8 cellular contexts compared by ENCODE assay signal in the genomic region with DNA sequence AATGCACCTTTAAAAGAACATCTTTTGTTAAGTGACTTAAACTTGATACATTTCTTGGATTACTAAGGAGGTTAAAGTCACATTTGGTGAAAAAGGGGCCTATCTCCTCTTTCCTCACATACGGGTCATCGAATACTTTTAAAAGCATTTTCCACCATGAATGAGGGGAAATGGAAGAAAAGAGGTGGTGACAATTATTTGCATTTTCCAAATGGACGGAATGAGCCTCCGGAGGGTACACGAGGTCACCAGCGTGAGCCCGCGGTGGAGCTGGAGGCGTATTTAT. TPM values are rescaled to one million over a fixed set of nuclear protein-coding genes. Genes with fewer than 3 reads are reported as not detected.
DNase-seq lines count a peak whose midpoint lies in the region; ATAC-seq, FAIRE-seq and TF ChIP-seq lines count a peak whose summit lies in the region.

No MANE protein-coding gene starts in this region.

- TF ChIP-seq CTCF in fibroblast of pulmonary artery (IDR thresholded peaks at IDR 0.05; ENCODE audit: low read length, missing control alignments), result no peak

- H3K9ac ChIP-seq in skeletal muscle satellite cell (ENCODE audit: low read depth, low read length), result peak overlapping the region; percentile 98

- ATAC-seq in HG03521 (IDR thresholded peaks at IDR 0.05; ENCODE audit: unreplicated experiment), result no peak
- ATAC-seq in GM18907 (IDR thresholded peaks at IDR 0.05; ENCODE audit: unreplicated experiment), result no peak

- no peak for DNase-seq in H54 (ENCODE audit: insufficient read length, low spot score)
- no peak for DNase-seq in SJCRH30
- DNase-seq in fibroblast of pulmonary artery (ENCODE audit: low read depth), result no peak
- DNase-seq in stimulated activated CD4-positive, alpha-beta T cell treated with anti-CD3 and anti-CD28 coated beads, Interleukin-2, amount 100 ng/mL, for 24 hours, result no peak
- DNase-seq in germinal center (ENCODE audit: low spot score), result no peak

- H3K27me3 ChIP-seq in SJCRH30 (no peaks in the 10 kb centered on the region), skeletal muscle satellite cell (ENCODE audit: control insufficient read depth, insufficient read depth, low read length) (no peaks in the 10 kb centered on the region)

- peak overlapping the region; percentile 74 for H3K4me3 ChIP-seq in SJCRH30
- peak overlapping the region; percentile 77 for H3K4me3 ChIP-seq in fibroblast of pulmonary artery (replicated peaks; ENCODE audit: low read depth, low read length)
- peak overlapping the region; percentile 84 for H3K4me3 ChIP-seq in skeletal muscle satellite cell (ENCODE audit: low read length)

- H3K4me2 ChIP-seq in skeletal muscle satellite cell (ENCODE audit: low read length), result peak overlapping the region; percentile 95

- H3K4me1 ChIP-seq in SJCRH30, result no peaks in the 10 kb centered on the region
- H3K4me1 ChIP-seq in skeletal muscle satellite cell (ENCODE audit: control insufficient read depth, insufficient read depth, low read length), result peaks cover 23% of the 10 kb centered on the region

- no peak for TF ChIP-seq POLR2A in H54 (IDR thresholded peaks at IDR 0.05; ENCODE audit: low read depth, low read length)

- peak; percentile 43 for FAIRE-seq in H54 (lab: Jason Lieb, UNC)

- peak overlapping the region; percentile 98 for H3K27ac ChIP-seq in SJCRH30

- H3K36me3 ChIP-seq in SJCRH30, result no peaks in the 10 kb centered on the region
- H3K36me3 ChIP-seq in skeletal muscle satellite cell (ENCODE audit: insufficient read depth, low read length), result no peaks in the 10 kb centered on the region

- H3K9me3 ChIP-seq in SJCRH30 (replicated peaks) (no peaks in the 10 kb centered on the region), skeletal muscle satellite cell (replicated peaks; ENCODE audit: low read length) (no peaks in the 10 kb centered on the region)

RNA-seq across cellular contexts. Expression of a gene that starts 1.0 kb away (rescaled TPM):
- total RNA-seq in SJCRH30 (2014; rRNA removed; shearing (Covaris generic)), result 28.7 and 36.3 TPM in 2 replicates
- total RNA-seq in skeletal muscle satellite cell (2012; rRNA removed), result 29.5 and 29.7 TPM in 2 replicates
